In genomic region chrX:131764224-131764623, GRCh38 we compare ENCODE assay signal across 16 cellular contexts.
A peak's percentile ranks its signal among the peaks of the same experiment; 100 is the strongest.
DNase-seq lines count a peak whose midpoint lies in the region; ATAC-seq, FAIRE-seq and TF ChIP-seq lines count a peak whose summit lies in the region.
"Had no signal": no experiment of that assay in that cellular context is flagged by ENCODE, and none has a peak within 500 bp of the region (broad histone marks: within the 10 kb centered on the region; RNA-seq: fewer than 3 reads in every experiment).

No MANE protein-coding gene starts in this region.

- peaks cover 16% of the 10 kb centered on the region; the same call in 1 of the 2 replicates for H3K4me1 Mint-ChIP-seq in HFFc6 (ENCODE audit: low read depth)
- H3K4me1 Mint-ChIP-seq in activated CD8-positive, alpha-beta memory T cell treated with anti-CD3 and anti-CD28 coated beads, Interleukin-2, amount 10 ng/mL, durations not matched to agents 7 days and 5 days: no peaks in the 10 kb centered on the region
- no peaks in the 10 kb centered on the region for H3K4me1 Mint-ChIP-seq in activated CD4-positive, alpha-beta T cell treated with anti-CD3 and anti-CD28 coated beads, Interleukin-2, amount 10 ng/mL, durations not matched to agents 24 days and 14 days
- H3K4me1 Mint-ChIP-seq: activated naive CD8-positive, alpha-beta T cell treated with anti-CD3 and anti-CD28 coated beads, Interleukin-2, amount 50 U/mL, for 24 hours had no signal

- H3K27me3 ChIP-seq in GM12878 (replicated peaks in 1 of 2; ENCODE audit: control insufficient read depth in 2 of 2, insufficient read depth in 2 of 2, low read length in 1 of 2): no peaks in the 10 kb centered on the region
- no peaks in the 10 kb centered on the region for H3K27me3 ChIP-seq in mucosa of rectum (ENCODE audit: control insufficient read depth in 2 of 2, insufficient read depth in 2 of 2, low read length in 2 of 2)
- H3K27me3 ChIP-seq: tibial artery had no signal

- TF ChIP-seq RAD21 in GM12878 (IDR thresholded peaks at IDR 0.05; ENCODE audit: insufficient read depth, low read depth, low read length): no peak

- no peak for TF ChIP-seq POLR2A in GM12878 (IDR thresholded peaks at IDR 0.05; ENCODE audit: low read depth, low read length)

- H3K4me1 ChIP-seq in GM12878 (ENCODE audit: control insufficient read depth, insufficient read depth, low read length): no peaks in the 10 kb centered on the region
- H3K4me1 ChIP-seq in mucosa of rectum (ENCODE audit: control insufficient read depth in 2 of 2, insufficient read depth in 2 of 2, low read length in 2 of 2): peaks cover 0 to 5% of the 10 kb centered on the region in 2 donors
- H3K4me1 ChIP-seq: tibial artery had no signal

- SMC1A ChIA-PET in GM12878 (lab: Charles Lee; ENCODE audit: uncharacterized antibody, unreplicated experiment): interaction anchor here (1.0 to 2.4 kb wide), 4 partner anchors 14 to 38 kb away, joined by 3 to 5 read pairs (median 4); no protein-coding TSS in a partner anchor

- H3K4me3 ChIP-seq in GM12878: peak overlapping the region; percentile 29; the same call in 1 of the 2 replicates
- H3K4me3 ChIP-seq in mucosa of rectum (ENCODE audit: low read length in 2 of 2): peak overlapping the region; percentile 42 to 72
- H3K4me3 ChIP-seq: tibial artery had no signal

- ATAC-seq in GM12878: peak; percentile 18; the same call in 1 of the 3 replicates
- no peak for ATAC-seq in HG02840 (IDR thresholded peaks at IDR 0.05; ENCODE audit: low FRiP score, unreplicated experiment)
- ATAC-seq in activated CD8-positive, alpha-beta memory T cell treated with anti-CD3 and anti-CD28 coated beads, Interleukin-2, amount 10 ng/mL, durations not matched to agents 7 days and 5 days: no peak
- ATAC-seq: activated naive CD8-positive, alpha-beta T cell treated with anti-CD3 and anti-CD28 coated beads, Interleukin-2, amount 50 U/mL, for 24 hours had no signal

- TF ChIP-seq EP300 in GM12878 (IDR thresholded peaks at IDR 0.05; ENCODE audit: borderline replicate concordance in 1 of 2, control insufficient read depth in 1 of 2, low read depth in 2 of 2, low read length in 2 of 2): no peak

- no peaks in the 10 kb centered on the region for H3K9me3 ChIP-seq in GM12878 (replicated peaks; ENCODE audit: control insufficient read depth, insufficient read depth, low read length)
- no peaks in the 10 kb centered on the region for H3K9me3 ChIP-seq in mucosa of rectum (ENCODE audit: control insufficient read depth in 2 of 2, low read length in 2 of 2)
- H3K9me3 ChIP-seq: heart left ventricle, tibial artery had no signal

- RAD21 ChIA-PET in GM12878 (lab: Charles Lee; ENCODE audit: unreplicated experiment): interaction anchor here (1.0 to 2.4 kb wide), 5 partner anchors 19 to 54 kb away, joined by 3 to 10 read pairs (median 7); no protein-coding TSS in a partner anchor

- H3K4me3 Mint-ChIP-seq in HFFc6: peak overlapping the region; percentile 56; the same call in 1 of the 2 replicates
- H3K4me3 Mint-ChIP-seq in activated CD8-positive, alpha-beta memory T cell treated with anti-CD3 and anti-CD28 coated beads, Interleukin-2, amount 10 ng/mL, durations not matched to agents 7 days and 5 days: no peak overlapping the region
- H3K4me3 Mint-ChIP-seq in activated CD4-positive, alpha-beta T cell treated with anti-CD3 and anti-CD28 coated beads, Interleukin-2, amount 10 ng/mL, durations not matched to agents 24 days and 14 days: no peak overlapping the region
- H3K4me3 Mint-ChIP-seq: activated naive CD8-positive, alpha-beta T cell treated with anti-CD3 and anti-CD28 coated beads, Interleukin-2, amount 50 U/mL, for 24 hours had no signal

- DNase-seq in AG08395 (ENCODE audit: low spot score): peak; percentile 17
- DNase-seq in HFFc6: no peak
- DNase-seq in GM12878 (ENCODE audit: low read depth, low spot score): no peak
- DNase-seq in stimulated activated CD4-positive, alpha-beta T cell treated with anti-CD3 and anti-CD28 coated beads, Interleukin-12 subunit alpha, Interleukin-12 subunit beta, amount 100 ng/mL, for 4 hours: no peak
- DNase-seq in activated CD8-positive, alpha-beta memory T cell treated with anti-CD3 and anti-CD28 coated beads, Interleukin-2, amount 10 ng/mL, durations not matched to agents 7 days and 5 days: no peak
- no peak for DNase-seq in activated CD4-positive, alpha-beta T cell treated with anti-CD3 and anti-CD28 coated beads, Interleukin-2, amount 10 ng/mL, durations not matched to agents 24 days and 14 days
- DNase-seq: activated CD4-positive, alpha-beta T cell treated with anti-CD3 and anti-CD28 coated beads, Interleukin-2, amount 50 U/mL, for 48 hours; activated naive CD8-positive, alpha-beta T cell treated with anti-CD3 and anti-CD28 coated beads, Interleukin-2, amount 50 U/mL, for 24 hours; GOT3; NCI-H1092; SIG-M5; stimulated activated CD4-positive, alpha-beta T cell treated with anti-CD3 and anti-CD28 coated beads, Interleukin-2, amount 100 ng/mL, for 24 hours; tibial artery had no signal

- FAIRE-seq in GM12878 (lab: Jason Lieb, UNC): no peak

- peak overlapping the region; percentile 63 for H3K4me2 ChIP-seq in GM12878 (ENCODE audit: control insufficient read depth, insufficient read depth)

- no peaks in the 10 kb centered on the region for H3K79me2 ChIP-seq in GM12878 (ENCODE audit: control insufficient read depth, insufficient read depth, low read length)

- no peak for TF ChIP-seq CTCF in HFFc6 (IDR thresholded peaks at IDR 0.05)
- TF ChIP-seq CTCF in GM12878 (IDR thresholded peaks at IDR 0.05 in 2 of 3, conservative IDR thresholded peaks at IDR 0.05 in 1 of 3; ENCODE audit: control insufficient read depth in 2 of 3, extremely low read depth in 1 of 3, insufficient read depth in 1 of 3, low read depth in 3 of 3, low read length in 3 of 3): no peak

- H3K27me3 Mint-ChIP-seq in HFFc6 (ENCODE audit: insufficient read depth): no peaks in the 10 kb centered on the region
- H3K27me3 Mint-ChIP-seq in activated CD8-positive, alpha-beta memory T cell treated with anti-CD3 and anti-CD28 coated beads, Interleukin-2, amount 10 ng/mL, durations not matched to agents 7 days and 5 days: no peaks in the 10 kb centered on the region
- no peaks in the 10 kb centered on the region for H3K27me3 Mint-ChIP-seq in activated CD4-positive, alpha-beta T cell treated with anti-CD3 and anti-CD28 coated beads, Interleukin-2, amount 10 ng/mL, durations not matched to agents 24 days and 14 days
- H3K27me3 Mint-ChIP-seq: activated naive CD8-positive, alpha-beta T cell treated with anti-CD3 and anti-CD28 coated beads, Interleukin-2, amount 50 U/mL, for 24 hours had no signal

- peak overlapping the region; percentile 24; the same call in 1 of the 2 replicates for H3K9ac ChIP-seq in GM12878 (ENCODE audit: control insufficient read depth, insufficient read depth, low read length)
- no peak overlapping the region for H3K9ac ChIP-seq in mucosa of rectum (ENCODE audit: low read depth in 1 of 2, low read length in 2 of 2)

- CTCF ChIA-PET in GM12878 (lab: Yijun Ruan, JAX): interaction anchor here (1.2 to 2.5 kb wide), 6 partner anchors 11 to 59 kb away, joined by 5 to 12 read pairs (median 8); no protein-coding TSS in a partner anchor
- CTCF ChIA-PET in activated CD8-positive, alpha-beta memory T cell treated with anti-CD3 and anti-CD28 coated beads, Interleukin-2, amount 10 ng/mL, durations not matched to agents 7 days and 5 days (lab: Charles Lee): no interaction called here

- no peaks in the 10 kb centered on the region for H3K36me3 ChIP-seq in GM12878 (ENCODE audit: control insufficient read depth in 2 of 2, insufficient read depth in 2 of 2, low read length in 1 of 2)
- no peaks in the 10 kb centered on the region for H3K36me3 ChIP-seq in mucosa of rectum (ENCODE audit: control insufficient read depth in 2 of 2, insufficient read depth in 2 of 2, low read length in 2 of 2)
- H3K36me3 ChIP-seq: heart left ventricle, tibial artery had no signal

- POLR2A ChIA-PET in GM12878 (lab: Charles Lee): no interaction called here

- intact Hi-C loops in GM12878 (cut with micrococcal nuclease; ENCODE audit: unreplicated experiment): no loop called here
- intact Hi-C loops in activated CD4-positive, alpha-beta T cell treated with anti-CD3 and anti-CD28 coated beads, Interleukin-2, amount 10 ng/mL, durations not matched to agents 24 days and 14 days (cut with micrococcal nuclease): no loop called here

- no peaks in the 10 kb centered on the region for H4K20me1 ChIP-seq in GM12878 (ENCODE audit: control insufficient read depth, insufficient read depth)

- no peaks in the 10 kb centered on the region; the same call in 1 of the 2 replicates for H3K36me3 Mint-ChIP-seq in HFFc6 (ENCODE audit: low read depth)
- peaks cover 14% of the 10 kb centered on the region for H3K36me3 Mint-ChIP-seq in activated CD8-positive, alpha-beta memory T cell treated with anti-CD3 and anti-CD28 coated beads, Interleukin-2, amount 10 ng/mL, durations not matched to agents 7 days and 5 days
- peaks cover 24% of the 10 kb centered on the region for H3K36me3 Mint-ChIP-seq in activated CD4-positive, alpha-beta T cell treated with anti-CD3 and anti-CD28 coated beads, Interleukin-2, amount 10 ng/mL, durations not matched to agents 24 days and 14 days (ENCODE audit: low read depth)

- no TSS peak for BruUV-seq in GM12878 (replicated peaks; lab: Mats Ljungman, UMichigan)

- H3K27ac Mint-ChIP-seq in HFFc6: no peak overlapping the region
- H3K27ac Mint-ChIP-seq in activated CD8-positive, alpha-beta memory T cell treated with anti-CD3 and anti-CD28 coated beads, Interleukin-2, amount 10 ng/mL, durations not matched to agents 7 days and 5 days: no peak overlapping the region
- no peak overlapping the region for H3K27ac Mint-ChIP-seq in activated CD4-positive, alpha-beta T cell treated with anti-CD3 and anti-CD28 coated beads, Interleukin-2, amount 10 ng/mL, durations not matched to agents 24 days and 14 days
- H3K27ac Mint-ChIP-seq: activated naive CD8-positive, alpha-beta T cell treated with anti-CD3 and anti-CD28 coated beads, Interleukin-2, amount 50 U/mL, for 24 hours had no signal

- H3K9me3 Mint-ChIP-seq in HFFc6: no peaks in the 10 kb centered on the region
- H3K9me3 Mint-ChIP-seq in activated CD8-positive, alpha-beta memory T cell treated with anti-CD3 and anti-CD28 coated beads, Interleukin-2, amount 10 ng/mL, durations not matched to agents 7 days and 5 days (ENCODE audit: low read depth): no peaks in the 10 kb centered on the region
- no peaks in the 10 kb centered on the region for H3K9me3 Mint-ChIP-seq in activated CD4-positive, alpha-beta T cell treated with anti-CD3 and anti-CD28 coated beads, Interleukin-2, amount 10 ng/mL, durations not matched to agents 24 days and 14 days
- H3K9me3 Mint-ChIP-seq: activated naive CD8-positive, alpha-beta T cell treated with anti-CD3 and anti-CD28 coated beads, Interleukin-2, amount 50 U/mL, for 24 hours had no signal

- H3K27ac ChIP-seq in GM12878 (ENCODE audit: control insufficient read depth, insufficient read depth) (peak overlapping the region; percentile 80), mucosa of rectum (ENCODE audit: low read depth in 2 of 2, low read length in 2 of 2) (no peak overlapping the region)
- H3K27ac ChIP-seq: tibial artery had no signal

- in situ Hi-C loops in GM12878 (cut with MboI): no loop called here

- WGBS in GM12878 (ENCODE audit: insufficient coverage, insufficient replicate concordance, low lambda C conversion rate, missing lambda C conversion rate): 23% methylated on average over 5 of the region's 5 CpGs

- H2AFZ ChIP-seq in GM12878 (ENCODE audit: control insufficient read depth, low read depth, low read length): peak overlapping the region; percentile 33; the same call in 1 of the 2 replicates
